22 cellular contexts compared by ENCODE assay signal in the genomic region with DNA sequence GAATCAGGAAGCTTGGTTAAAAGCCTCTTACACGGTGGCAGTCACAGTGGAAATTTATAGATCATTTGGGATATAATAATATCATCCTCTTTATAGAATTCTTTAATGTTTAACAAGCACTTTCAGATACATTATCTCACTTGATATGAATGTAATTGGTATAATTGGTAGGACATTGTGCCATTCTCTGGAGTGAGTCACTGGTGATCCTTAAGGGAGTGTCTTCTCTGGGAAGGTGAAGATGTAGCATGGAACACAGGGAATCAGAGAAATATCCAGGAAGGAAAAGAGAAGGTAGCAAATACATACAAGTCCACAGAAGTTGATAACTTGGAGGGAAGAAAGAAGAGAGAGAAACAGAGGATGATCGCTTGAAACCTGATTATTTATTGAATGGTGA. TPM values are rescaled to one million over a fixed set of nuclear protein-coding genes. Genes with fewer than 3 reads are reported as not detected.
"Had no signal": no experiment of that assay in that cellular context is flagged by ENCODE, and none has a peak within 500 bp of the region (broad histone marks: within the 10 kb centered on the region; RNA-seq: fewer than 3 reads in every experiment).

No MANE protein-coding gene starts in this region.

- H3K9me3 ChIP-seq: esophagus muscularis mucosa, prostate gland, right atrium auricular region, tibial artery had no signal

- H3K4me1 Mint-ChIP-seq: immature natural killer cell, memory B cell had no signal

- DNase-seq: activated CD4-positive, alpha-beta T cell treated with anti-CD3 and anti-CD28 coated beads for 1 hour; activated CD8-positive, alpha-beta memory T cell treated with anti-CD3 and anti-CD28 coated beads for 24 hours; activated CD8-positive, alpha-beta memory T cell treated with anti-CD3 and anti-CD28 coated beads, Interleukin-2, amount 50 U/mL, for 48 hours; activated effector memory CD4-positive, alpha-beta T cell treated with Interleukin-2 at 50 U/mL for 16 hours; activated naive CD4-positive, alpha-beta T cell treated with anti-CD3 and anti-CD28 coated beads, Interleukin-2, amount 50 U/mL, for 16 hours; activated T-cell treated with anti-CD3 and anti-CD28 coated beads, Interleukin-2, amount 50 U/mL, for 48 hours; aorta; cerebellar nuclear complex; cortex of kidney; heart right ventricle; immature natural killer cell; left ventricle myocardium superior; stimulated activated naive CD8-positive, alpha-beta T cell treated with anti-CD3 and anti-CD28 coated beads, Interleukin-15, Interleukin-2, amounts not matched to agents 100 U/mL and 50 U/mL, for 24 hours; substantia nigra; tibial artery had no signal

- H3K36me3 Mint-ChIP-seq: immature natural killer cell, memory B cell had no signal

- H3K4me1 ChIP-seq: esophagus muscularis mucosa, heart right ventricle, prostate gland, right atrium auricular region, tibial artery had no signal

- H3K4me3 Mint-ChIP-seq: immature natural killer cell, memory B cell, neural crest cell had no signal

- H3K27ac ChIP-seq: esophagus muscularis mucosa, heart right ventricle, prostate gland, right atrium auricular region, tibial artery had no signal

- H3K9me3 Mint-ChIP-seq: memory B cell, neural crest cell had no signal

- H3K27ac Mint-ChIP-seq: immature natural killer cell, memory B cell had no signal

- H3K27me3 ChIP-seq: right atrium auricular region, tibial artery had no signal

- H3K36me3 ChIP-seq: esophagus muscularis mucosa, heart right ventricle, prostate gland, right atrium auricular region, tibial artery had no signal

- ATAC-seq: heart right ventricle; left ventricle myocardium superior; stimulated activated naive CD8-positive, alpha-beta T cell treated with anti-CD3 and anti-CD28 coated beads, Interleukin-15, Interleukin-2, amounts not matched to agents 100 U/mL and 50 U/mL, for 24 hours had no signal

- H3K4me3 ChIP-seq: esophagus muscularis mucosa, heart right ventricle, prostate gland, right atrium auricular region, tibial artery had no signal

RNA-seq across cellular contexts. Expression of a gene that starts 9.8 kb away (rescaled TPM):
- total RNA-seq: mononuclear cell, osteoblast had no signal
